ENCODE assay signal across 8 cellular contexts in genomic region chr6:47309326-47310130, GRCh38. TPM values are rescaled to one million over a fixed set of nuclear protein-coding genes. Genes with fewer than 3 reads are reported as not detected.
DNase-seq lines count a peak whose midpoint lies in the region; ATAC-seq and TF ChIP-seq lines count a peak whose summit lies in the region.

TSS of gene TNFRSF21 (minus strand) at chr6:47309905. CDS start at chr6:47309511, 394 bp downstream.

- H3K27me3 ChIP-seq in DOHH2 (ENCODE audit: control insufficient read depth, low read length): no peaks in the 10 kb centered on the region

- peaks cover 10% of the 10 kb centered on the region for H3K4me1 Mint-ChIP-seq in activated T-helper 2 cell treated with anti-CD3 and anti-CD28 coated beads, Interferon-gamma antibody, Interleukin-2, Interleukin-4, amounts not matched to agents 10 μg/mL and 5 μg/mL and 100 μg/mL, durations not matched to agents 14 hours and 24 hours and 36 hours (ENCODE audit: low read depth)
- peaks cover 0 to 3% of the 10 kb centered on the region in 2 donors for H3K4me1 Mint-ChIP-seq in natural killer cell treated with Interleukin-12 subunit alpha and Interleukin-12 subunit beta and Interleukin-15 and Interleukin-18, amount 100 ng/mL, for 72 hours (ENCODE audit: low read depth in 2 of 2)
- H3K4me1 Mint-ChIP-seq in stimulated activated naive CD8-positive, alpha-beta T cell treated with anti-CD3 and anti-CD28 coated beads, Interleukin-15, Interleukin-2, amounts not matched to agents 100 ng/mL and 50 ng/mL, for 24 hours (ENCODE audit: low read depth): peaks cover 14% of the 10 kb centered on the region

- peak within 1 kb of the TSS; percentile 83 for H3K4me2 ChIP-seq in DOHH2 (ENCODE audit: low read length)

- TF ChIP-seq CTCF in DOHH2 (IDR thresholded peaks at IDR 0.05; ENCODE audit: low read depth, low read length, poor library complexity, severe bottlenecking): peak; percentile 90
- peak; percentile 97 for TF ChIP-seq CTCF in fibroblast of pulmonary artery (IDR thresholded peaks at IDR 0.05; ENCODE audit: low read length, missing control alignments)

- peak; percentile 91 for DNase-seq in RKO (ENCODE audit: low spot score)
- DNase-seq in activated T-helper 2 cell treated with anti-CD3 and anti-CD28 coated beads, Interferon-gamma antibody, Interleukin-2, Interleukin-4, amounts not matched to agents 10 μg/mL and 5 μg/mL and 100 μg/mL, durations not matched to agents 14 hours and 24 hours and 36 hours (ENCODE audit: low spot score): peak; percentile 78
- peak; percentile 93 for DNase-seq in fibroblast of pulmonary artery (ENCODE audit: low read depth)
- peak; percentile 78 for DNase-seq in natural killer cell treated with Interleukin-12 subunit alpha and Interleukin-12 subunit beta and Interleukin-15 and Interleukin-18, amount 100 ng/mL, for 72 hours (ENCODE audit: low spot score)

- H3K4me3 Mint-ChIP-seq in activated T-helper 2 cell treated with anti-CD3 and anti-CD28 coated beads, Interferon-gamma antibody, Interleukin-2, Interleukin-4, amounts not matched to agents 10 μg/mL and 5 μg/mL and 100 μg/mL, durations not matched to agents 14 hours and 24 hours and 36 hours (ENCODE audit: low read depth): peak within 1 kb of the TSS; percentile 62
- H3K4me3 Mint-ChIP-seq in natural killer cell treated with Interleukin-12 subunit alpha and Interleukin-12 subunit beta and Interleukin-15 and Interleukin-18, amount 100 ng/mL, for 72 hours: peak within 1 kb of the TSS; percentile 4
- H3K4me3 Mint-ChIP-seq in stimulated activated naive CD8-positive, alpha-beta T cell treated with anti-CD3 and anti-CD28 coated beads, Interleukin-15, Interleukin-2, amounts not matched to agents 100 ng/mL and 50 ng/mL, for 24 hours: peak within 1 kb of the TSS; percentile 76

- no peak within 1 kb of the TSS for H3K27ac ChIP-seq in DOHH2 (ENCODE audit: low read depth, low read length)
- H3K27ac ChIP-seq in KOPT-K1 (ENCODE audit: low read depth, low read length, poor library complexity, severe bottlenecking): peak within 1 kb of the TSS; percentile 72

- peaks cover 10% of the 10 kb centered on the region; the same call in 1 of the 2 replicates for H3K79me2 ChIP-seq in DOHH2 (ENCODE audit: control insufficient read depth, low read length)

- H3K9me3 ChIP-seq in DOHH2 (ENCODE audit: control insufficient read depth, insufficient read depth, low read length) (no peaks in the 10 kb centered on the region), KOPT-K1 (ENCODE audit: insufficient read depth, low read length, poor library complexity, severe bottlenecking) (no peaks in the 10 kb centered on the region)

- H3K27ac Mint-ChIP-seq in activated T-helper 2 cell treated with anti-CD3 and anti-CD28 coated beads, Interferon-gamma antibody, Interleukin-2, Interleukin-4, amounts not matched to agents 10 μg/mL and 5 μg/mL and 100 μg/mL, durations not matched to agents 14 hours and 24 hours and 36 hours: no peak within 1 kb of the TSS
- H3K27ac Mint-ChIP-seq in natural killer cell treated with Interleukin-12 subunit alpha and Interleukin-12 subunit beta and Interleukin-15 and Interleukin-18, amount 100 ng/mL, for 72 hours: no peak within 1 kb of the TSS
- no peak within 1 kb of the TSS for H3K27ac Mint-ChIP-seq in stimulated activated naive CD8-positive, alpha-beta T cell treated with anti-CD3 and anti-CD28 coated beads, Interleukin-15, Interleukin-2, amounts not matched to agents 100 ng/mL and 50 ng/mL, for 24 hours

- H3K4me1 ChIP-seq in DOHH2 (ENCODE audit: control insufficient read depth, low read length): peaks cover 21% of the 10 kb centered on the region

- no peaks in the 10 kb centered on the region for H4K20me1 ChIP-seq in DOHH2 (ENCODE audit: control insufficient read depth, insufficient read depth, low read depth, low read length)

- peak within 1 kb of the TSS; percentile 90 for H3K4me3 ChIP-seq in DOHH2 (ENCODE audit: low read length)
- H3K4me3 ChIP-seq in fibroblast of pulmonary artery (replicated peaks; ENCODE audit: low read depth, low read length): peak within 1 kb of the TSS; percentile 93

- no peaks in the 10 kb centered on the region for H3K36me3 Mint-ChIP-seq in activated T-helper 2 cell treated with anti-CD3 and anti-CD28 coated beads, Interferon-gamma antibody, Interleukin-2, Interleukin-4, amounts not matched to agents 10 μg/mL and 5 μg/mL and 100 μg/mL, durations not matched to agents 14 hours and 24 hours and 36 hours (ENCODE audit: low read depth)
- no peaks in the 10 kb centered on the region for H3K36me3 Mint-ChIP-seq in natural killer cell treated with Interleukin-12 subunit alpha and Interleukin-12 subunit beta and Interleukin-15 and Interleukin-18, amount 100 ng/mL, for 72 hours
- no peaks in the 10 kb centered on the region for H3K36me3 Mint-ChIP-seq in stimulated activated naive CD8-positive, alpha-beta T cell treated with anti-CD3 and anti-CD28 coated beads, Interleukin-15, Interleukin-2, amounts not matched to agents 100 ng/mL and 50 ng/mL, for 24 hours (ENCODE audit: low read depth)

- H3K9me2 ChIP-seq in DOHH2 (replicated peaks; ENCODE audit: control insufficient read depth, low read length): no peaks in the 10 kb centered on the region

- no peaks in the 10 kb centered on the region for H3K36me3 ChIP-seq in DOHH2 (ENCODE audit: control insufficient read depth, low read length)
- no peaks in the 10 kb centered on the region for H3K36me3 ChIP-seq in KOPT-K1 (ENCODE audit: insufficient read depth, low read length)

- peak; percentile 99 for ATAC-seq in GM21737 (IDR thresholded peaks at IDR 0.05; ENCODE audit: unreplicated experiment)
- ATAC-seq in natural killer cell treated with Interleukin-12 subunit alpha and Interleukin-12 subunit beta and Interleukin-15 and Interleukin-18, amount 100 ng/mL, for 72 hours: peak; percentile 93 to 96

- peaks cover 58% of the 10 kb centered on the region for H3K27me3 Mint-ChIP-seq in activated T-helper 2 cell treated with anti-CD3 and anti-CD28 coated beads, Interferon-gamma antibody, Interleukin-2, Interleukin-4, amounts not matched to agents 10 μg/mL and 5 μg/mL and 100 μg/mL, durations not matched to agents 14 hours and 24 hours and 36 hours (ENCODE audit: low read depth)
- peaks cover 21 to 31% of the 10 kb centered on the region in 2 donors for H3K27me3 Mint-ChIP-seq in natural killer cell treated with Interleukin-12 subunit alpha and Interleukin-12 subunit beta and Interleukin-15 and Interleukin-18, amount 100 ng/mL, for 72 hours
- peaks cover 44% of the 10 kb centered on the region for H3K27me3 Mint-ChIP-seq in stimulated activated naive CD8-positive, alpha-beta T cell treated with anti-CD3 and anti-CD28 coated beads, Interleukin-15, Interleukin-2, amounts not matched to agents 100 ng/mL and 50 ng/mL, for 24 hours

- no peaks in the 10 kb centered on the region for H3F3A ChIP-seq in DOHH2 (ENCODE audit: control insufficient read depth, insufficient read depth)

- H3K9me3 Mint-ChIP-seq in activated T-helper 2 cell treated with anti-CD3 and anti-CD28 coated beads, Interferon-gamma antibody, Interleukin-2, Interleukin-4, amounts not matched to agents 10 μg/mL and 5 μg/mL and 100 μg/mL, durations not matched to agents 14 hours and 24 hours and 36 hours: no peaks in the 10 kb centered on the region
- H3K9me3 Mint-ChIP-seq in natural killer cell treated with Interleukin-12 subunit alpha and Interleukin-12 subunit beta and Interleukin-15 and Interleukin-18, amount 100 ng/mL, for 72 hours: no peaks in the 10 kb centered on the region
- no peaks in the 10 kb centered on the region for H3K9me3 Mint-ChIP-seq in stimulated activated naive CD8-positive, alpha-beta T cell treated with anti-CD3 and anti-CD28 coated beads, Interleukin-15, Interleukin-2, amounts not matched to agents 100 ng/mL and 50 ng/mL, for 24 hours

- intact Hi-C loops in activated T-helper 2 cell treated with anti-CD3 and anti-CD28 coated beads, Interferon-gamma antibody, Interleukin-2, Interleukin-4, amounts not matched to agents 10 μg/mL and 5 μg/mL and 100 μg/mL, durations not matched to agents 14 hours and 24 hours and 36 hours (cut with micrococcal nuclease): loop anchor here (1.0 to 2.0 kb wide), 2 partner anchors 212 to 461 kb away; no protein-coding TSS in a partner anchor

RNA-seq across cellular contexts. Expression of gene TNFRSF21, which starts in this region (rescaled TPM):
- 2.7 and 2.8 TPM in 2 replicates for total RNA-seq in activated T-helper 2 cell treated with anti-CD3 and anti-CD28 coated beads, Interferon-gamma antibody, Interleukin-2, Interleukin-4, amounts not matched to agents 10 μg/mL and 5 μg/mL and 100 μg/mL, durations not matched to agents 14 hours and 24 hours and 36 hours
- under 1 TPM; 0.07 to 0.31 TPM for total RNA-seq in natural killer cell treated with Interleukin-12 subunit alpha and Interleukin-12 subunit beta and Interleukin-15 and Interleukin-18, amount 100 ng/mL, for 72 hours

Comparison
In these comparisons a context has a peak if more than half of its experiments do, and no peak if none do; other contexts are left out.
1. Peak in DNase-seq and ATAC-seq in natural killer cell treated with Interleukin-12 subunit alpha and Interleukin-12 subunit beta and Interleukin-15 and Interleukin-18, amount 100 ng/mL, for 72 hours; RNA of the gene not detected or under 1 TPM.
2. H3K4me3 Mint-ChIP-seq: peak in every context shown above with its lines; median percentile 76 in stimulated activated naive CD8-positive, alpha-beta T cell treated with anti-CD3 and anti-CD28 coated beads, Interleukin-15, Interleukin-2, amounts not matched to agents 100 ng/mL and 50 ng/mL, for 24 hours; 62 in activated T-helper 2 cell treated with anti-CD3 and anti-CD28 coated beads, Interferon-gamma antibody, Interleukin-2, Interleukin-4, amounts not matched to agents 10 μg/mL and 5 μg/mL and 100 μg/mL, durations not matched to agents 14 hours and 24 hours and 36 hours; 4 in natural killer cell treated with Interleukin-12 subunit alpha and Interleukin-12 subunit beta and Interleukin-15 and Interleukin-18, amount 100 ng/mL, for 72 hours.